Comparison of ENCODE assay signal across 31 cellular contexts in genomic region chr4:122517345-122517744, GRCh38.
"Had no signal": no experiment of that assay in that cellular context is flagged by ENCODE, and none has a peak within 500 bp of the region (broad histone marks: within the 10 kb centered on the region; RNA-seq: fewer than 3 reads in every experiment).

No MANE protein-coding gene starts in this region.

- H3K4me1 Mint-ChIP-seq: immature natural killer cell; nephron; neural crest cell; stimulated activated effector memory CD8-positive, alpha-beta T cell treated with anti-CD3 and anti-CD28 coated beads, Interleukin-12 subunit alpha, Interleukin-12 subunit beta, amount 100 ng/mL, for 72 hours had no signal

- H3K9me3 Mint-ChIP-seq: neural crest cell; stimulated activated effector memory CD8-positive, alpha-beta T cell treated with anti-CD3 and anti-CD28 coated beads, Interleukin-12 subunit alpha, Interleukin-12 subunit beta, amount 100 ng/mL, for 72 hours had no signal

- H3K4me3 Mint-ChIP-seq: immature natural killer cell; naive thymus-derived CD8-positive, alpha-beta T cell; nephron; neural crest cell; stimulated activated effector memory CD8-positive, alpha-beta T cell treated with anti-CD3 and anti-CD28 coated beads, Interleukin-12 subunit alpha, Interleukin-12 subunit beta, amount 100 ng/mL, for 72 hours; stimulated activated naive CD8-positive, alpha-beta T cell treated with anti-CD3 and anti-CD28 coated beads, Interleukin-15, Interleukin-2, amounts not matched to agents 100 ng/mL and 50 ng/mL, for 24 hours had no signal

- H3K4me1 ChIP-seq: left lung, lower lobe of right lung, pancreas, prostate gland, sigmoid colon, spleen, suprapubic skin, tibial artery, upper lobe of right lung had no signal

- H3K36me3 ChIP-seq: left lung, lower lobe of right lung, pancreas, prostate gland, sigmoid colon, spleen, suprapubic skin, thoracic aorta, tibial artery, upper lobe of right lung had no signal

- H3K4me3 ChIP-seq: left lung, lower lobe of right lung, pancreas, prostate gland, sigmoid colon, spleen, suprapubic skin, thoracic aorta, tibial artery, upper lobe of right lung had no signal

- DNase-seq: hypothalamus; immature natural killer cell; kidney; left colon; left lung; lower lobe of right lung; mammary epithelial cell; mesenchymal stem cell; naive thymus-derived CD8-positive, alpha-beta T cell; nucleus accumbens; pancreas; posterior cingulate gyrus; retina; right cardiac atrium; sigmoid colon; small intestine; spleen; stimulated activated CD4-positive, alpha-beta T cell treated with anti-CD3 and anti-CD28 coated beads, Interleukin-4, amount 100 ng/mL, for 24 hours; stimulated activated naive CD4-positive, alpha-beta T cell; tibial artery; trophoblast cell; upper lobe of right lung had no signal

- FAIRE-seq: islet of Langerhans, kidney, pancreas, small intestine, urothelium cell line had no signal

- H3K27me3 ChIP-seq: left lung, pancreas, sigmoid colon, spleen, suprapubic skin, tibial artery, upper lobe of right lung had no signal

- H3K27ac Mint-ChIP-seq: immature natural killer cell; naive thymus-derived CD8-positive, alpha-beta T cell; nephron; stimulated activated effector memory CD8-positive, alpha-beta T cell treated with anti-CD3 and anti-CD28 coated beads, Interleukin-12 subunit alpha, Interleukin-12 subunit beta, amount 100 ng/mL, for 72 hours; stimulated activated naive CD8-positive, alpha-beta T cell treated with anti-CD3 and anti-CD28 coated beads, Interleukin-15, Interleukin-2, amounts not matched to agents 100 ng/mL and 50 ng/mL, for 24 hours had no signal

- H3K27ac ChIP-seq: left lung, lower lobe of right lung, pancreas, prostate gland, sigmoid colon, spleen, suprapubic skin, thoracic aorta, tibial artery, upper lobe of right lung had no signal

- H3K36me3 Mint-ChIP-seq: immature natural killer cell; stimulated activated effector memory CD8-positive, alpha-beta T cell treated with anti-CD3 and anti-CD28 coated beads, Interleukin-12 subunit alpha, Interleukin-12 subunit beta, amount 100 ng/mL, for 72 hours had no signal

- ATAC-seq: left colon; left lung; lower lobe of right lung; naive thymus-derived CD8-positive, alpha-beta T cell; pancreas; right cardiac atrium; stimulated activated effector memory CD8-positive, alpha-beta T cell treated with anti-CD3 and anti-CD28 coated beads, Interleukin-12 subunit alpha, Interleukin-12 subunit beta, amount 100 ng/mL, for 72 hours; upper lobe of right lung had no signal

- H3K9me3 ChIP-seq: lower lobe of right lung, pancreas, prostate gland, sigmoid colon, suprapubic skin, thoracic aorta, tibial artery, upper lobe of right lung had no signal
